8 cellular contexts compared by ENCODE assay signal in the genomic region with DNA sequence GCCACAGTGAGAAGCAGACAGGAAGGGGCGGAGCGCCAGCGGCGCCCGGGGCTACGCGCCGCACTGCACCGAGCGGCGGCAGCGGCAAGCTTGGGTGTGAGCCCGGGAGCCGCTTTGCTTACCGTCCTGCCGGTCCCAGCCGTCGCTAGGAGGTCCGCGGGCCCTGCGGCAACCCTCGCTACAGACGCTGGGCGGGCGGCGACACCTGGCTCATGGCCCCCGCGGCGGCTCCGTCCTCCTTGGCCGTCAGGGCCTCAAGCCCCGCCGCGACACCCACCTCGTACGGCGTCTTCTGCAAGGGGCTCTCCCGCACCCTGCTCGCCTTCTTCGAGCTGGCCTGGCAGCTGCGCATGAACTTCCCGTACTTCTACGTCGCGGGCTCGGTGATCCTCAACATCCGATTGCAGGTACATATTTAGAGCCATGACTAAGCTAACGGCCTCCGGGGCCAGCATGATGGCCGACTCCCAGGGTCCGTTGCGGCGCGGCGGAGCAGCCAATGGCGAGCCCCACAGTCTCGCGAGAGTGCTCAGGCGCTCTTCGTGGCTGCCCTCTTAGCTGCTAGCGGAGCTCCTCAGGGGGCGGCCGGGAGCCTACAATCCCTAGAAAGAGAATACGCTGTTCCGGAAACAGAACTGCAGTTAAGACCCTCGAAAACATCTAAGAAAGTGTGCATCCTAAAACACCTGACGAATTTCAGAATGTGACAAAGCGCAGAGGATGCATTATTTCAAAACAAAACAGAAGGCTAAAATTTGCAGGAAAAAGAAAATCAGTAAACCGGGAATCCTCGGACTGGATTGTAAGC. TPM values are rescaled to one million over a fixed set of nuclear protein-coding genes. Genes with fewer than 3 reads are reported as not detected.
DNase-seq lines count a peak whose midpoint lies in the region; ATAC-seq and TF ChIP-seq lines count a peak whose summit lies in the region.

TSS of gene SMIM10L1 (plus strand) at position 50 of the 808 bp plus-strand sequence. CDS start at position 213, 163 bp downstream.

- TF ChIP-seq CTCF in Loucy (conservative IDR thresholded peaks at IDR 0.05; ENCODE audit: low read length), result no peak
- no peak for TF ChIP-seq CTCF in RWPE2 (IDR thresholded peaks at IDR 0.05; ENCODE audit: poor library complexity, severe bottlenecking)

- peak within 1 kb of the TSS; percentile 47; the same call in 1 of the 2 replicates for H2AFZ ChIP-seq in Loucy (ENCODE audit: low read length)

- peak within 1 kb of the TSS; percentile 93 for H3K4me2 ChIP-seq in Loucy (ENCODE audit: low read depth, low read length, poor library complexity, severe bottlenecking)

- peaks cover 61% of the 10 kb centered on the region for H3K79me2 ChIP-seq in Loucy (ENCODE audit: insufficient read depth, low read length)

- H3F3A ChIP-seq in Loucy (ENCODE audit: low read depth), result no peaks in the 10 kb centered on the region

- no peaks in the 10 kb centered on the region for H3K9me3 Mint-ChIP-seq in naive thymus-derived CD8-positive, alpha-beta T cell
- H3K9me3 Mint-ChIP-seq in stimulated activated naive B cell treated with anti-CD40 and anti-IgM and Interleukin-4, amounts not matched to agents 10 μg/mL and 1 μg/mL and 100 μg/mL, for 72 hours, result no peaks in the 10 kb centered on the region

- H3K36me3 ChIP-seq in H7 (replicated peaks; ENCODE audit: control insufficient read depth, insufficient read depth, low read length) (no peaks in the 10 kb centered on the region; the same call in 1 of the 2 replicates), Loucy (ENCODE audit: insufficient read depth, low read length) (no peaks in the 10 kb centered on the region), RWPE2 (ENCODE audit: low read depth) (peaks cover 6% of the 10 kb centered on the region)

- peak within 1 kb of the TSS; percentile 86 for H3K27ac ChIP-seq in RWPE2 (ENCODE audit: poor library complexity, severe bottlenecking)

- H3K27me3 Mint-ChIP-seq in naive thymus-derived CD8-positive, alpha-beta T cell, result no peaks in the 10 kb centered on the region
- H3K27me3 Mint-ChIP-seq in stimulated activated naive B cell treated with anti-CD40 and anti-IgM and Interleukin-4, amounts not matched to agents 10 μg/mL and 1 μg/mL and 100 μg/mL, for 72 hours, result no peaks in the 10 kb centered on the region

- H3K4me3 Mint-ChIP-seq in naive thymus-derived CD8-positive, alpha-beta T cell, result peak within 1 kb of the TSS; percentile 95 to 100 (median 98)
- peak within 1 kb of the TSS; percentile 97 to 100 for H3K4me3 Mint-ChIP-seq in stimulated activated naive B cell treated with anti-CD40 and anti-IgM and Interleukin-4, amounts not matched to agents 10 μg/mL and 1 μg/mL and 100 μg/mL, for 72 hours

- peaks cover 32 to 81% (median 68%) of the 10 kb centered on the region in 4 donors for H3K4me1 Mint-ChIP-seq in naive thymus-derived CD8-positive, alpha-beta T cell
- peaks cover 23 to 56% of the 10 kb centered on the region in 2 donors for H3K4me1 Mint-ChIP-seq in stimulated activated naive B cell treated with anti-CD40 and anti-IgM and Interleukin-4, amounts not matched to agents 10 μg/mL and 1 μg/mL and 100 μg/mL, for 72 hours

- peak within 1 kb of the TSS; percentile 90 for H3K4me3 ChIP-seq in H7 (ENCODE audit: insufficient read depth, low read depth, low read length)
- H3K4me3 ChIP-seq in Loucy (ENCODE audit: low read length, poor library complexity, severe bottlenecking), result peak within 1 kb of the TSS; percentile 80
- peak within 1 kb of the TSS; percentile 78 for H3K4me3 ChIP-seq in RWPE2 (ENCODE audit: severe bottlenecking)

- H3K9me2 ChIP-seq in Loucy (replicated peaks; ENCODE audit: low read depth, low read length), result no peaks in the 10 kb centered on the region

- peak; percentile 97 for ATAC-seq in RWPE2 (ENCODE audit: low read depth)
- peak; percentile 93 to 95 for ATAC-seq in naive thymus-derived CD8-positive, alpha-beta T cell
- peak; percentile 98 for ATAC-seq in stimulated activated naive B cell treated with anti-CD40 and anti-IgM and Interleukin-4, amounts not matched to agents 10 μg/mL and 1 μg/mL and 100 μg/mL, for 72 hours (replicated peaks)

- peak within 1 kb of the TSS; percentile 98 to 100 (median 99) for H3K27ac Mint-ChIP-seq in naive thymus-derived CD8-positive, alpha-beta T cell
- peak within 1 kb of the TSS; percentile 100 for H3K27ac Mint-ChIP-seq in stimulated activated naive B cell treated with anti-CD40 and anti-IgM and Interleukin-4, amounts not matched to agents 10 μg/mL and 1 μg/mL and 100 μg/mL, for 72 hours

- H3K27me3 ChIP-seq in H7 (ENCODE audit: control insufficient read depth, insufficient read depth, low read length), result no peaks in the 10 kb centered on the region
- H3K27me3 ChIP-seq in Loucy (ENCODE audit: insufficient read depth, low read length, poor library complexity, severe bottlenecking), result no peaks in the 10 kb centered on the region
- no peaks in the 10 kb centered on the region for H3K27me3 ChIP-seq in RWPE2 (ENCODE audit: insufficient read depth, poor library complexity, severe bottlenecking)

- POLR2A ChIA-PET in naive thymus-derived CD8-positive, alpha-beta T cell (lab: Charles Lee), result interaction anchor here (0.5 to 1.8 kb wide), 14 partner anchors 8 to 1141 kb away, joined by 3 to 16 read pairs (median 3); partner anchors contain the start of gene MAGOHB

- H3K9me3 ChIP-seq in Loucy (ENCODE audit: insufficient read depth, low read depth, low read length) (no peaks in the 10 kb centered on the region), RWPE2 (ENCODE audit: severe bottlenecking) (no peaks in the 10 kb centered on the region)

- DNase-seq in ELR (ENCODE audit: low read depth) (peak; percentile 96), H7 (peak; percentile 85), RWPE2 (ENCODE audit: low spot score) (peak; percentile 82), fibroblast of peridontal ligament (ENCODE audit: extremely low read depth) (peak; percentile 92)
- peak; percentile 80 for DNase-seq in activated T-helper 9 cell treated with anti-CD3 and anti-CD28 coated beads, Interleukin-2, amount 50 U/mL, for 16 hours (ENCODE audit: low read depth)
- DNase-seq in naive thymus-derived CD8-positive, alpha-beta T cell, result peak; percentile 81 to 94 (median 86)
- DNase-seq in stimulated activated naive B cell treated with anti-CD40 and anti-IgM and Interleukin-4, amounts not matched to agents 10 μg/mL and 1 μg/mL and 100 μg/mL, for 72 hours, result peak; percentile 86

- peaks cover 35% of the 10 kb centered on the region for H3K4me1 ChIP-seq in Loucy (ENCODE audit: insufficient read depth, low read length, poor library complexity, severe bottlenecking)
- H3K4me1 ChIP-seq in RWPE2 (ENCODE audit: insufficient read depth, poor library complexity, severe bottlenecking), result no peaks in the 10 kb centered on the region

- peaks cover 42% of the 10 kb centered on the region for H4K20me1 ChIP-seq in Loucy (ENCODE audit: insufficient read depth, low read length, poor library complexity, severe bottlenecking)

- peak within 1 kb of the TSS; percentile 74 for H3K9ac ChIP-seq in Loucy (ENCODE audit: low read depth, low read length, poor library complexity, severe bottlenecking)

- peaks cover 13 to 54% (median 30%) of the 10 kb centered on the region in 3 donors for H3K36me3 Mint-ChIP-seq in naive thymus-derived CD8-positive, alpha-beta T cell
- peaks cover 45 to 51% of the 10 kb centered on the region in 2 donors for H3K36me3 Mint-ChIP-seq in stimulated activated naive B cell treated with anti-CD40 and anti-IgM and Interleukin-4, amounts not matched to agents 10 μg/mL and 1 μg/mL and 100 μg/mL, for 72 hours

RNA-seq across cellular contexts. Expression of gene SMIM10L1, which starts in this region (rescaled TPM):
- total RNA-seq in H7 (2014; rRNA removed; shearing (Covaris generic)), result 4.5 and 6.2 TPM in 2 replicates
- total RNA-seq in naive thymus-derived CD8-positive, alpha-beta T cell, result 10 to 100 TPM; 13.4 to 14.5 TPM
- polyA plus RNA-seq in naive thymus-derived CD8-positive, alpha-beta T cell, result 10 to 100 TPM in 2 of 3 donors, 1 to 10 TPM in 1; 7.6 to 14.0 (median 11.0) TPM

Comparison
In these comparisons a context has a peak if more than half of its experiments do, and no peak if none do; other contexts are left out.
1. Peak in every context shown above with its lines: DNase-seq, ATAC-seq, H3K4me3 ChIP-seq and H3K27ac ChIP-seq.